In the genomic region with DNA sequence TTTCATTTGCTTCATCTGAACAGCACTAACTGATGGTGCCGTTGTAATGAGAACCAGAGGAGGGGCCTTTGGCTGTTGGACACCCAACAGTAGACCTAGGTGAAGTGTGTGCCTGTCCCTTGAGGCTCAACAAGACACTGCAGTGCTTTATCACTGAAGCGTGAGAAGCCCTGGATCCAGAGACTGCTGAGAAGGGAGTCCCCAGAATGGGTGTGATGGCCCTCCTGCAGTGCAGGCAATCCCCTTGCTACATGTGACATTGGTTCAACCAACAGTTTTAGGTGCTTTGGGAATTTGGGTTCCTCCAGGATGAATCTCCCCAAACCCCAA, we compare ENCODE assay signal across 18 cellular contexts.
DNase-seq lines count a peak whose midpoint lies in the region; ATAC-seq and TF ChIP-seq lines count a peak whose summit lies in the region.
"Had no signal": no experiment of that assay in that cellular context is flagged by ENCODE, and none has a peak within 500 bp of the region (broad histone marks: within the 10 kb centered on the region; RNA-seq: fewer than 3 reads in every experiment).

No MANE protein-coding gene starts in this region.

- POLR2A ChIA-PET in activated CD8-positive, alpha-beta T cell treated with anti-CD3 and anti-CD28 coated beads for 36 hours (lab: Charles Lee) = no interaction called here
- POLR2A ChIA-PET in activated CD8-positive, alpha-beta T cell treated with anti-CD3 and anti-CD28 coated beads, Interleukin-2, amount 10 ng/mL, durations not matched to agents 7 days and 5 days (lab: Charles Lee) = no interaction called here

- TF ChIP-seq POLR2A in right lobe of liver (IDR thresholded peaks at IDR 0.05) = no peak

- CTCF ChIA-PET in activated CD8-positive, alpha-beta T cell treated with anti-CD3 and anti-CD28 coated beads for 36 hours (lab: Charles Lee) = interaction anchor here (0.6 to 1.5 kb wide), 19 partner anchors 8 to 188 kb away, joined by 3 to 6 read pairs (median 3); no protein-coding TSS in a partner anchor
- CTCF ChIA-PET in activated CD8-positive, alpha-beta T cell treated with anti-CD3 and anti-CD28 coated beads, Interleukin-2, amount 10 ng/mL, durations not matched to agents 7 days and 5 days (lab: Charles Lee) = interaction anchor here (0.6 to 1.5 kb wide), 4 partner anchors 11 to 35 kb away, joined by 3 to 5 read pairs (median 4); no protein-coding TSS in a partner anchor

- H3K36me3 ChIP-seq in H7 (replicated peaks; ENCODE audit: control insufficient read depth, insufficient read depth, low read length) (no peaks in the 10 kb centered on the region), colonic mucosa (no peaks in the 10 kb centered on the region), right lobe of liver (no peaks in the 10 kb centered on the region)

- peak; percentile 45 for TF ChIP-seq CTCF in activated CD8-positive, alpha-beta T cell treated with anti-CD3 and anti-CD28 coated beads for 36 hours (IDR thresholded peaks at IDR 0.05)
- peak; percentile 4 for TF ChIP-seq CTCF in colonic mucosa (IDR thresholded peaks at IDR 0.05)
- no peak for TF ChIP-seq CTCF in omental fat pad (IDR thresholded peaks at IDR 0.05)
- no peak for TF ChIP-seq CTCF in right lobe of liver (IDR thresholded peaks at IDR 0.05)

- H3K9me3 ChIP-seq in colonic mucosa (no peaks in the 10 kb centered on the region), right lobe of liver (no peaks in the 10 kb centered on the region)

- peaks cover 16% of the 10 kb centered on the region for H3K9me3 Mint-ChIP-seq in activated CD8-positive, alpha-beta T cell treated with anti-CD3 and anti-CD28 coated beads for 36 hours
- H3K9me3 Mint-ChIP-seq in activated CD8-positive, alpha-beta T cell treated with anti-CD3 and anti-CD28 coated beads, Interleukin-2, amount 10 ng/mL, durations not matched to agents 7 days and 5 days (ENCODE audit: insufficient read depth) = peaks cover 11% of the 10 kb centered on the region

- 79% methylated on average over 2 of the region's 2 CpGs for WGBS in right lobe of liver (ENCODE audit: insufficient coverage, low coverage, low lambda C conversion rate, missing lambda C conversion rate)

- peaks cover 17% of the 10 kb centered on the region for H3K27me3 Mint-ChIP-seq in activated CD8-positive, alpha-beta T cell treated with anti-CD3 and anti-CD28 coated beads for 36 hours
- peaks cover 20% of the 10 kb centered on the region for H3K27me3 Mint-ChIP-seq in activated CD8-positive, alpha-beta T cell treated with anti-CD3 and anti-CD28 coated beads, Interleukin-2, amount 10 ng/mL, durations not matched to agents 7 days and 5 days (ENCODE audit: low read depth)

- H3K27ac ChIP-seq in colonic mucosa (no peak overlapping the region), right lobe of liver (no peak overlapping the region)
- H3K27ac ChIP-seq: KMS-11, PC-9 had no signal

- DNase-seq in activated CD8-positive, alpha-beta T cell treated with anti-CD3 and anti-CD28 coated beads for 36 hours = no peak
- no peak for DNase-seq in activated CD8-positive, alpha-beta T cell treated with anti-CD3 and anti-CD28 coated beads, Interleukin-2, amount 10 ng/mL, durations not matched to agents 7 days and 5 days
- peak; percentile 58 for DNase-seq in H7
- DNase-seq in colonic mucosa = no peak
- DNase-seq in stimulated activated CD8-positive, alpha-beta memory T cell treated with anti-CD3 and anti-CD28 coated beads, Interleukin-4, amount 100 ng/mL, for 48 hours = peak; percentile 16
- no peak for DNase-seq in omental fat pad (ENCODE audit: low spot score)
- DNase-seq in right lobe of liver = no peak
- DNase-seq in COR-L47 (lab: John Stamatoyannopoulos, UW) = no peak
- DNase-seq: Calu3; CD4-positive, alpha-beta T cell; DMS53; GOT3; MV-4-11; NCI-H1694 treated with DMSO at 0.1 percent for 48 hours; NCI-H524; PC-9 had no signal

- H3K27me3 ChIP-seq in H7 (ENCODE audit: control insufficient read depth, insufficient read depth, low read length) = no peaks in the 10 kb centered on the region
- peaks cover 6% of the 10 kb centered on the region for H3K27me3 ChIP-seq in colonic mucosa
- no peaks in the 10 kb centered on the region for H3K27me3 ChIP-seq in right lobe of liver

- ATAC-seq in activated CD8-positive, alpha-beta T cell treated with anti-CD3 and anti-CD28 coated beads for 36 hours = no peak
- no peak for ATAC-seq in activated CD8-positive, alpha-beta T cell treated with anti-CD3 and anti-CD28 coated beads, Interleukin-2, amount 10 ng/mL, durations not matched to agents 7 days and 5 days
- ATAC-seq in omental fat pad (ENCODE audit: low FRiP score) = no peak
- ATAC-seq in right lobe of liver = no peak

- H3K9ac ChIP-seq in colonic mucosa (ENCODE audit: low read depth in 2 of 2, low read length in 2 of 2) = no peak overlapping the region
- H3K9ac ChIP-seq: KMS-11 had no signal

- H3K27ac Mint-ChIP-seq in activated CD8-positive, alpha-beta T cell treated with anti-CD3 and anti-CD28 coated beads for 36 hours = no peak overlapping the region
- H3K27ac Mint-ChIP-seq in activated CD8-positive, alpha-beta T cell treated with anti-CD3 and anti-CD28 coated beads, Interleukin-2, amount 10 ng/mL, durations not matched to agents 7 days and 5 days = no peak overlapping the region
- H3K27ac Mint-ChIP-seq: B cell; CD4-positive, alpha-beta T cell had no signal

- H3K36me3 Mint-ChIP-seq in activated CD8-positive, alpha-beta T cell treated with anti-CD3 and anti-CD28 coated beads for 36 hours (ENCODE audit: low read depth) = no peaks in the 10 kb centered on the region
- no peaks in the 10 kb centered on the region for H3K36me3 Mint-ChIP-seq in activated CD8-positive, alpha-beta T cell treated with anti-CD3 and anti-CD28 coated beads, Interleukin-2, amount 10 ng/mL, durations not matched to agents 7 days and 5 days (ENCODE audit: low read depth)

- H3K4me1 ChIP-seq in colonic mucosa (no peaks in the 10 kb centered on the region), right lobe of liver (no peaks in the 10 kb centered on the region)

- intact Hi-C loops in activated CD8-positive, alpha-beta T cell treated with anti-CD3 and anti-CD28 coated beads for 36 hours (cut with micrococcal nuclease) = no loop called here
- intact Hi-C loops in colonic mucosa (cut with DNase I) = no loop called here
- intact Hi-C loops in right lobe of liver (cut with DNase I) = no loop called here

- no peak overlapping the region for H3K4me3 ChIP-seq in H7 (ENCODE audit: insufficient read depth, low read depth, low read length)
- H3K4me3 ChIP-seq in colonic mucosa = no peak overlapping the region
- H3K4me3 ChIP-seq in right lobe of liver = no peak overlapping the region
- H3K4me3 ChIP-seq: PC-9 had no signal

- no peak overlapping the region for H3K4me3 Mint-ChIP-seq in activated CD8-positive, alpha-beta T cell treated with anti-CD3 and anti-CD28 coated beads for 36 hours
- H3K4me3 Mint-ChIP-seq in activated CD8-positive, alpha-beta T cell treated with anti-CD3 and anti-CD28 coated beads, Interleukin-2, amount 10 ng/mL, durations not matched to agents 7 days and 5 days = no peak overlapping the region
- H3K4me3 Mint-ChIP-seq: B cell; CD4-positive, alpha-beta T cell had no signal

- peaks cover 6% of the 10 kb centered on the region for H3K4me1 Mint-ChIP-seq in activated CD8-positive, alpha-beta T cell treated with anti-CD3 and anti-CD28 coated beads for 36 hours (ENCODE audit: low read depth)
- H3K4me1 Mint-ChIP-seq in activated CD8-positive, alpha-beta T cell treated with anti-CD3 and anti-CD28 coated beads, Interleukin-2, amount 10 ng/mL, durations not matched to agents 7 days and 5 days (ENCODE audit: low read depth) = no peaks in the 10 kb centered on the region

Comparison
In these comparisons a context has a peak if more than half of its experiments do, and no peak if none do; other contexts are left out.
1. DNase-seq: peak in H7 (single experiment) and stimulated activated CD8-positive, alpha-beta memory T cell treated with anti-CD3 and anti-CD28 coated beads, Interleukin-4, amount 100 ng/mL, for 48 hours (single experiment); none in activated CD8-positive, alpha-beta T cell treated with anti-CD3 and anti-CD28 coated beads for 36 hours (single experiment), activated CD8-positive, alpha-beta T cell treated with anti-CD3 and anti-CD28 coated beads, Interleukin-2, amount 10 ng/mL, durations not matched to agents 7 days and 5 days (single experiment), colonic mucosa (single experiment), omental fat pad (single experiment), right lobe of liver (0 of 3) and COR-L47 (single experiment).
2. CTCF ChIP-seq: peak in activated CD8-positive, alpha-beta T cell treated with anti-CD3 and anti-CD28 coated beads for 36 hours (single experiment) and colonic mucosa (single experiment); none in omental fat pad (0 of 3) and right lobe of liver (0 of 4).